In the genomic region with DNA sequence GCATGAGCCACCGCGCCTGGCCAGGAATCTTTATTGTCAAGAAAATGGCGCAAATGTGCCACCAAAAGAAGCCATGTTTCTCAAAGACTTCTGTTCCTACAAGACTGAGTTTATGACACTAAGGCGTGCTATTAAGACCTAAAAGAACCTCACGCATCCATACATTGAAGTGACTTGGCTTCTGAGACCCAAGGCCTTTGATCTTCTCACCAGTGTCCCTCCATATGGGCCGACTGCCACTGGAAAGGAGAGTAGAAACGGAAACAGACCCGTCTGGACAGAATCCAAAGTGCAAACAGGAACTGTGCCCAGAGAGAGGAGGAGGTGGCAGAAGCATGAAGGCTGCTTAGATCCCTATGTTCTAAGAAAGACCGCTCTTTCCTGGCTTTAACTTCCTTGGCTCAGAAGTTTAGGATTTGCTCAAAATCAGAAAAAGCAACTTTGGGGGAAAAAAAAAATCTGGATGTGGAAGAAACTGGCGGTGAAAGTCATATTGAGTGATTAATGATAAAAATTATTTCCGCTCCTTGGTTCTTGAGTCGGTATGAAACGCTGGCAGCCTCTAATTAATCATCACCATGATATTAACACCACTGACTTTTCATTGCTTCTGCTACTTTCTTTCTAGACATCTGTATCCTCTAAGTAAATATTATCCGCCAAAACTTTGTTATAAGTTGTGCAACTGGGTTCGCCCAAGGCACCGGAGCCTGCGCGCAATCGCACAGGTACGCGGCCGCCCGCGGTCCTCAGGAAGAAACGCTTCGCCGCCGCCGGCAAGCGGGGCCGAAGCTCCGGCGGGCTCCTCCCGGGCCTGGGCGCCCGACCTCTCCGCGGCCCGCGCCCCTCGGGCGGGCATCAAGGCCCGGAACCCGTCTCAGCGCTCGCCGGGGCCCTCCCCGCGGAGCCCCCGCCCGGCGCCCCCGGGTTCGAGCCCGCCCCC, we compare ENCODE assay signal across 8 cellular contexts. TPM values are rescaled to one million over a fixed set of nuclear protein-coding genes. Genes with fewer than 3 reads are reported as not detected.
DNase-seq lines count a peak whose midpoint lies in the region; ATAC-seq and TF ChIP-seq lines count a peak whose summit lies in the region.

No MANE protein-coding gene starts in this region.

- ATAC-seq in GM18505 (IDR thresholded peaks at IDR 0.05; ENCODE audit: unreplicated experiment): peak; percentile 34
- peak; percentile 27 for ATAC-seq in HG02973 (IDR thresholded peaks at IDR 0.05; ENCODE audit: unreplicated experiment)
- peak; percentile 22 for ATAC-seq in activated B cell treated with CpG ODN at 0.5 μM for 24 hours (ENCODE audit: low read depth)
- peak; percentile 39 for ATAC-seq in esophagus mucosa

- peaks cover 6% of the 10 kb centered on the region in 2 donors for H3K36me3 ChIP-seq in mucosa of rectum (ENCODE audit: control insufficient read depth in 2 of 2, insufficient read depth in 2 of 2, low read length in 2 of 2)
- peaks cover 2% of the 10 kb centered on the region for H3K36me3 ChIP-seq in suprapubic skin

- H3K27ac ChIP-seq in mucosa of rectum (ENCODE audit: low read depth in 2 of 2, low read length in 2 of 2): peak overlapping the region; percentile 91 to 94
- H3K27ac ChIP-seq in suprapubic skin: peak overlapping the region; percentile 97

- intact Hi-C loops in activated B cell treated with CpG ODN at 0.5 μM for 24 hours (cut with micrococcal nuclease): loop anchor here (2.0 to 5.0 kb wide), 3 partner anchors 183 to 510 kb away; partner anchors contain the start of genes CCT5 and MARCHF6

- TF ChIP-seq EP300 in suprapubic skin (IDR thresholded peaks at IDR 0.05): no peak

- H3K27ac Mint-ChIP-seq in activated B cell treated with CpG ODN at 0.5 μM for 24 hours: peak overlapping the region; percentile 88

- no peaks in the 10 kb centered on the region for H3K27me3 Mint-ChIP-seq in activated B cell treated with CpG ODN at 0.5 μM for 24 hours

- CTCF ChIA-PET in activated B cell treated with CpG ODN at 0.5 μM for 24 hours (lab: Charles Lee): interaction anchor here (0.8 to 1.1 kb wide), 2 partner anchors 125 to 153 kb away, joined by 3 read pairs; no protein-coding TSS in a partner anchor

- H3K36me3 Mint-ChIP-seq in activated B cell treated with CpG ODN at 0.5 μM for 24 hours (ENCODE audit: low read depth): peaks cover 20% of the 10 kb centered on the region

- no peaks in the 10 kb centered on the region for H3K9me3 Mint-ChIP-seq in activated B cell treated with CpG ODN at 0.5 μM for 24 hours

- TF ChIP-seq CTCF in activated B cell treated with CpG ODN at 0.5 μM for 24 hours (IDR thresholded peaks at IDR 0.05): no peak
- TF ChIP-seq CTCF in suprapubic skin (IDR thresholded peaks at IDR 0.05): no peak

- H3K4me1 ChIP-seq in mucosa of rectum (ENCODE audit: control insufficient read depth in 2 of 2, insufficient read depth in 2 of 2, low read length in 2 of 2) (peaks cover 19 to 23% of the 10 kb centered on the region in 2 donors), suprapubic skin (peaks cover 48% of the 10 kb centered on the region)

- no peaks in the 10 kb centered on the region for H3K27me3 ChIP-seq in mucosa of rectum (ENCODE audit: control insufficient read depth in 2 of 2, insufficient read depth in 2 of 2, low read length in 2 of 2)
- H3K27me3 ChIP-seq in suprapubic skin: no peaks in the 10 kb centered on the region

- POLR2A ChIA-PET in activated B cell treated with CpG ODN at 0.5 μM for 24 hours (lab: Charles Lee): interaction anchor here (0.6 to 1.7 kb wide), 5 partner anchors 24 to 407 kb away, joined by 3 to 6 read pairs (median 4); partner anchors contain the start of gene MARCHF6

- peak overlapping the region; percentile 91 for H3K4me3 Mint-ChIP-seq in activated B cell treated with CpG ODN at 0.5 μM for 24 hours

- H3K9ac ChIP-seq in mucosa of rectum (ENCODE audit: low read depth in 1 of 2, low read length in 2 of 2): peak overlapping the region; percentile 86 to 90

- TF ChIP-seq POLR2A in GM18505 (IDR thresholded peaks at IDR 0.05; ENCODE audit: borderline replicate concordance, extremely low read depth, insufficient read depth, insufficient read length) (no peak), suprapubic skin (IDR thresholded peaks at IDR 0.05) (no peak)

- peak overlapping the region; percentile 74 to 94 for H3K4me3 ChIP-seq in mucosa of rectum (ENCODE audit: low read length in 2 of 2)
- H3K4me3 ChIP-seq in suprapubic skin: peak overlapping the region; percentile 93

- 11% methylated on average over 33 of the region's 55 CpGs for WGBS in suprapubic skin

- peaks cover 65% of the 10 kb centered on the region for H3K4me1 Mint-ChIP-seq in activated B cell treated with CpG ODN at 0.5 μM for 24 hours

- DNase-seq in AG08396 (ENCODE audit: low spot score) (peak; percentile 57), NCI-H2107 (lab: John Stamatoyannopoulos, UW) (peak; percentile 11), activated B cell treated with CpG ODN at 0.5 μM for 24 hours (no peak), suprapubic skin (ENCODE audit: low spot score in 2 of 2) (no peak)

- no peaks in the 10 kb centered on the region for H3K9me3 ChIP-seq in mucosa of rectum (ENCODE audit: control insufficient read depth in 2 of 2, low read length in 2 of 2)
- H3K9me3 ChIP-seq in suprapubic skin: no peaks in the 10 kb centered on the region

RNA-seq across cellular contexts. Expression of gene DAP, which starts 0.7 kb away (rescaled TPM):
- 50.5 and 51.3 TPM in 2 replicates for total RNA-seq in activated B cell treated with CpG ODN at 0.5 μM for 24 hours
- 34.6 TPM for total RNA-seq in esophagus mucosa
- total RNA-seq in suprapubic skin: 10 to 100 TPM; 37.8 to 71.7 (median 56.4) TPM

Comparison
In these comparisons a context has a peak if more than half of its experiments do, and no peak if none do; other contexts are left out.
1. DNase-seq: peak in AG08396 (single experiment) and NCI-H2107 (single experiment); none in activated B cell treated with CpG ODN at 0.5 μM for 24 hours (single experiment) and suprapubic skin (0 of 2).
2. Peak in every context shown above with its lines, with median percentiles within 50 percentile points of each other: ATAC-seq.